12 cellular contexts compared by ENCODE assay signal in the genomic region with DNA sequence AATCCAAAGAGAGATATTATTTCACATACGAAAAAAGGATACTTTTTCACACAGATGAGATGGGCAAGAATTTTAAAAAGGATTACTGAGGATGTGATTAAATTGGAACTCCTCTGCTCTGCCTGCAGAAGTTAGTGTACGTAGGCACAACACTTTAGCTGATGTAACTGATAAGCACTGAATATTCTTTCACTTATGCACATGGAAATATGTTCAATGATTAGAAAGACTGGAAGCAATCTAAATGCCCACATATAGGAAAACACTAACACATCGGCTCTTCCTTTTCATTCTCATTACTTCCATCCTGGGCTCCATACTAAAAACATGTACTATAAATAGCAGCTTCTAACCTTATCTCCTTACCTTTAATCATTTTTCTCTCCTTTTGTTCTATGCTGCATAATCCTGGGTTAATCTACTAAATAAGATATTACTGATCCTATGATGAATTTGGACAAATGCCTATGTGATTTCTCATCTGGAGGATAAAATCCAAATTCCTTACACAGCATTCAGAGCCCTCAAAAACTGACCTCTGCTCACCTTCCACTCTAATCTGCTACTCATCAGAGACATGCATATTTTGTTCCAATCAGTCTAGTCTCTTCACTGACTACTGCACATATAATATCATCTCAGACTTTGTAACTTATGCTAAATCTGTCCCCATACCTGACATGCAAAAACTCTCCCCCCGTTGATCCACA.
DNase-seq lines count a peak whose midpoint lies in the region; ATAC-seq and TF ChIP-seq lines count a peak whose summit lies in the region.
"Had no signal": no experiment of that assay in that cellular context is flagged by ENCODE, and none has a peak within 500 bp of the region (broad histone marks: within the 10 kb centered on the region; RNA-seq: fewer than 3 reads in every experiment).

No MANE protein-coding gene starts in this region.

- no peak overlapping the region for H3K4me3 ChIP-seq in choroid plexus epithelial cell (ENCODE audit: low read depth, low read length)
- H3K4me3 ChIP-seq: SK-N-MC had no signal

- no peaks in the 10 kb centered on the region for H3K36me3 Mint-ChIP-seq in Calu3 (ENCODE audit: insufficient read depth, unreplicated experiment)
- no peaks in the 10 kb centered on the region for H3K36me3 Mint-ChIP-seq in osteocyte (ENCODE audit: unreplicated experiment)

- TF ChIP-seq CTCF in Calu3 (IDR thresholded peaks at IDR 0.05; ENCODE audit: unreplicated experiment), result no peak
- TF ChIP-seq CTCF in choroid plexus epithelial cell (conservative IDR thresholded peaks at IDR 0.05; ENCODE audit: low read depth, low read length), result no peak
- TF ChIP-seq CTCF in osteocyte (IDR thresholded peaks at IDR 0.05), result no peak

- intact Hi-C loops in Calu3 (cut with micrococcal nuclease; ENCODE audit: unreplicated experiment), result loop anchor here (10.0 kb wide), 2 partner anchors 271 to 299 kb away; no protein-coding TSS in a partner anchor

- BruUV-seq in Calu3 (replicated peaks; lab: Mats Ljungman, UMichigan), result TSS peak; percentile 36

- no peaks in the 10 kb centered on the region for H3K9me3 Mint-ChIP-seq in Calu3 (ENCODE audit: low read depth, unreplicated experiment)
- H3K9me3 Mint-ChIP-seq in osteocyte (ENCODE audit: unreplicated experiment), result no peaks in the 10 kb centered on the region

- H3K27me3 Mint-ChIP-seq in Calu3 (ENCODE audit: unreplicated experiment), result no peaks in the 10 kb centered on the region
- no peaks in the 10 kb centered on the region for H3K27me3 Mint-ChIP-seq in osteocyte (ENCODE audit: unreplicated experiment)

- CTCF ChIA-PET in Calu3 (lab: Charles Lee), result no interaction called here

- DNase-seq in Calu3 (no peak), NCI-H82 treated with DMSO at 0.1 percent for 48 hours (lab: John Stamatoyannopoulos, UW; ENCODE audit: unreplicated experiment) (peak; percentile 47), choroid plexus epithelial cell (ENCODE audit: low read depth) (peak; percentile 43), osteocyte (ENCODE audit: extremely low spot score, unreplicated experiment) (no peak), CD1c-positive myeloid dendritic cell (ENCODE audit: extremely low spot score) (no peak), NCI-H69 (lab: John Stamatoyannopoulos, UW) (no peak), NCI-H748 treated with DMSO at 0.1 percent for 48 hours (lab: John Stamatoyannopoulos, UW) (no peak)
- DNase-seq: activated gamma-delta T cell, BE2C, NCI-H2081 had no signal

- H3K4me3 Mint-ChIP-seq in Calu3 (ENCODE audit: low read depth, unreplicated experiment), result peak overlapping the region; percentile 33
- H3K4me3 Mint-ChIP-seq in osteocyte (ENCODE audit: unreplicated experiment), result no peak overlapping the region

- ATAC-seq in GM21528 (IDR thresholded peaks at IDR 0.05; ENCODE audit: low FRiP score, unreplicated experiment), result no peak

- peaks cover 23% of the 10 kb centered on the region for H3K4me1 Mint-ChIP-seq in Calu3 (ENCODE audit: low read depth, unreplicated experiment)
- H3K4me1 Mint-ChIP-seq in osteocyte (ENCODE audit: unreplicated experiment), result peaks cover 56% of the 10 kb centered on the region

- H3K27ac Mint-ChIP-seq in Calu3 (ENCODE audit: unreplicated experiment) (peak overlapping the region; percentile 72), osteocyte (ENCODE audit: unreplicated experiment) (peak overlapping the region; percentile 29)

Comparison
In these comparisons a context has a peak if more than half of its experiments do, and no peak if none do; other contexts are left out.
1. DNase-seq: peak in NCI-H82 treated with DMSO at 0.1 percent for 48 hours (single experiment) and choroid plexus epithelial cell (single experiment); none in Calu3 (single experiment), osteocyte (single experiment), CD1c-positive myeloid dendritic cell (single experiment), NCI-H69 (single experiment) and NCI-H748 treated with DMSO at 0.1 percent for 48 hours (single experiment).